Comparison of ENCODE assay signal across 8 cellular contexts in the genomic region with DNA sequence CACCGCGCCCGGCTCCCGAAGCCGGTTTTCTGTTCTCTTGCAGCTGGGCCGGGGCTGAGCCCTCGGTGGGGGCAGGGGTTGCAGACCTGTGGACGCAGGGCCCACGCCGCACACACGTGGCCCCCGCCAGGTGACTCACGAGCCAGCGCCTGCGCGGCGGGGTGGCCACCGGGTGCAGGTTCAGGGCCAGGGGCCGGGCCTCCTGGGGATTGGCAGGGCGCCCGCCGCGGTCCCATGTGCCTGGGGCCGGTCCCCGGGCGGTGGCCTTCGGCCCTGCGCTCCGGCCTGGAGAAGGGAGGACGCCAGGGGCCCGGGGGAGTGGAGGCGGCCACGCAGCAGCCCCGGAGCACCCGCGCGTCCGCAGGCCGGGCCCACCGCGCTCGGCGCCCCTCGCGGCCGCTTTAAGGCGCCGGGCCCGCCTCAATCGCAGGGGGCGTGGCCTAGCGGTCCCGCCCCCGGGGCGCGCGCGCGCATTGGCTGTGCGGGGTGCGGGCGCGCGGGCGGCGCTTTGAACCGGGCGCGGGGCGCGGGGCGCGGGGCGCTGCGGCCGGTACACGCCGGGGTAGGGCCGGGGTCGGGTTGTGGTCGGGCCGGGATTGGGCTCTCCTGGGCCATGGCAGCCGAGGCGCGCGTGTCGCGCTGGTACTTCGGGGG. TPM values are rescaled to one million over a fixed set of nuclear protein-coding genes. Genes with fewer than 3 reads are reported as not detected.
A peak's percentile ranks its signal among the peaks of the same experiment; 100 is the strongest.
DNase-seq lines count a peak whose midpoint lies in the region; ATAC-seq and TF ChIP-seq lines count a peak whose summit lies in the region.

A gene with protein sequence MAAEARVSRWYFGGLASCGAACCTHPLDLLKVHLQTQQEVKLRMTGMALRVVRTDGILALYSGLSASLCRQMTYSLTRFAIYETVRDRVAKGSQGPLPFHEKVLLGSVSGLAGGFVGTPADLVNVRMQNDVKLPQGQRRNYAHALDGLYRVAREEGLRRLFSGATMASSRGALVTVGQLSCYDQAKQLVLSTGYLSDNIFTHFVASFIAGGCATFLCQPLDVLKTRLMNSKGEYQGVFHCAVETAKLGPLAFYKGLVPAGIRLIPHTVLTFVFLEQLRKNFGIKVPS (plus strand): TSS at position 471 of the 654 bp plus-strand sequence. CDS start 143 bp downstream, at position 614.

- H3K27ac ChIP-seq in right cardiac atrium (ENCODE audit: low read length): no peak within 1 kb of the TSS
- H3K27ac ChIP-seq in urinary bladder (ENCODE audit: low read depth): no peak within 1 kb of the TSS

- H3K27ac Mint-ChIP-seq in HFFc6 (peak within 1 kb of the TSS; percentile 76), T-helper 17 cell (peak within 1 kb of the TSS; percentile 67)

- H3K27me3 Mint-ChIP-seq in HFFc6 (ENCODE audit: insufficient read depth) (peaks cover 6% of the 10 kb centered on the region), T-helper 17 cell (no peaks in the 10 kb centered on the region)

- H3K9me3 Mint-ChIP-seq in HFFc6: no peaks in the 10 kb centered on the region

- intact Hi-C loops in right cardiac atrium (cut with DNase I): no loop called here

- no peaks in the 10 kb centered on the region for H3K27me3 ChIP-seq in right cardiac atrium (ENCODE audit: control insufficient read depth, insufficient read depth)

- ATAC-seq in T-helper 17 cell (peak; percentile 90), right cardiac atrium (peak; percentile 62 to 73)

- under 1% methylated on average over 89 of the region's 89 CpGs for WGBS in right cardiac atrium
- WGBS in urinary bladder: under 1% methylated on average over 89 of the region's 89 CpGs

- peak within 1 kb of the TSS; percentile 82 for H3K4me3 ChIP-seq in right cardiac atrium (ENCODE audit: low read length)
- H3K4me3 ChIP-seq in urinary bladder (ENCODE audit: low read depth, low read length): peak within 1 kb of the TSS; percentile 80

- no peak for TF ChIP-seq CTCF in HFFc6 (IDR thresholded peaks at IDR 0.05)

- H3K36me3 Mint-ChIP-seq in HFFc6 (ENCODE audit: low read depth) (no peaks in the 10 kb centered on the region; the same call in 1 of the 2 replicates), T-helper 17 cell (ENCODE audit: low read depth) (no peaks in the 10 kb centered on the region)

- DNase-seq in GF-D8 (lab: John Stamatoyannopoulos, UW) (peak; percentile 61), HFFc6 (peak; percentile 65), NCI-H146 (lab: John Stamatoyannopoulos, UW) (peak; percentile 89), T-helper 17 cell (peak; percentile 68 to 79 (median 73)), amniotic epithelial cell (ENCODE audit: low read depth) (peak; percentile 70), right cardiac atrium (peak; percentile 66 to 92 (median 89)), pulmonary artery endothelial cell (ENCODE audit: low read depth, low spot score) (no peak)

- H3K9me3 ChIP-seq in T-helper 17 cell (ENCODE audit: control insufficient read depth, low read length, poor library complexity, severe bottlenecking): no peaks in the 10 kb centered on the region
- H3K9me3 ChIP-seq in right cardiac atrium (ENCODE audit: control insufficient read depth, low read length): no peaks in the 10 kb centered on the region

- H3K4me3 Mint-ChIP-seq in HFFc6: peak within 1 kb of the TSS; percentile 92
- H3K4me3 Mint-ChIP-seq in T-helper 17 cell: peak within 1 kb of the TSS; percentile 87

- H3K4me1 ChIP-seq in right cardiac atrium (ENCODE audit: control insufficient read depth, insufficient read depth, low read length) (peaks cover 8% of the 10 kb centered on the region), urinary bladder (ENCODE audit: insufficient read depth) (no peaks in the 10 kb centered on the region)

- peaks cover 25% of the 10 kb centered on the region for H3K4me1 Mint-ChIP-seq in HFFc6 (ENCODE audit: low read depth)
- peaks cover 8% of the 10 kb centered on the region for H3K4me1 Mint-ChIP-seq in T-helper 17 cell

- peaks cover 2% of the 10 kb centered on the region for H3K36me3 ChIP-seq in urinary bladder (ENCODE audit: insufficient read depth)

RNA-seq across cellular contexts. Expression of the gene that starts here (rescaled TPM):
- 10 to 100 TPM; 13.2 to 21.9 (median 17.1) TPM for total RNA-seq in HFFc6 (2021; fragmentation: NEBNext Ultra II Directional; extraction: Animal tissue kit (Norgen Biotek cat#: 25700))
- total RNA-seq in T-helper 17 cell: 1 to 10 TPM; 3.4 TPM
- 10 to 100 TPM in 1 of 4 donors, 1 to 10 TPM in 3; 5.9 to 11.4 (median 9.6) TPM for total RNA-seq in right cardiac atrium
- 18.6 TPM for polyA plus RNA-seq in right cardiac atrium
- total RNA-seq in pulmonary artery endothelial cell: 24.4 and 26.7 TPM in 2 replicates
- total RNA-seq in urinary bladder: 5.7 TPM
- 12.6 TPM for polyA plus RNA-seq in urinary bladder
